ENCODE assay signal across 17 cellular contexts in genomic region chr9:14903040-14903439, GRCh38. TPM values are rescaled to one million over a fixed set of nuclear protein-coding genes. Genes with fewer than 3 reads are reported as not detected.
"Had no signal": no experiment of that assay in that cellular context is flagged by ENCODE, and none has a peak within 500 bp of the region (broad histone marks: within the 10 kb centered on the region; RNA-seq: fewer than 3 reads in every experiment).

No MANE protein-coding gene starts in this region.

- ATAC-seq: activated CD4-positive, CD25-positive, alpha-beta regulatory T cell treated with anti-CD3 and anti-CD28 coated beads, Interleukin-2, amount 50 U/mL, for 24 hours; activated CD8-positive, alpha-beta memory T cell treated with anti-CD3 and anti-CD28 coated beads, Interleukin-2, amount 10 ng/mL, durations not matched to agents 7 days and 5 days; gastroesophageal sphincter; left cardiac atrium; pancreas; psoas muscle; stimulated activated naive CD8-positive, alpha-beta T cell treated with anti-CD3 and anti-CD28 coated beads, Interleukin-15, Interleukin-2, amounts not matched to agents 100 U/mL and 50 U/mL, for 24 hours had no signal

- DNase-seq: activated CD4-positive, alpha-beta memory T cell treated with anti-CD3 and anti-CD28 coated beads, Interleukin-2, amount 10 ng/mL, durations not matched to agents 7 days and 5 days; activated CD4-positive, alpha-beta T cell treated with anti-CD3 and anti-CD28 coated beads, Interleukin-2, amount 10 ng/mL, durations not matched to agents 24 days and 14 days; activated CD8-positive, alpha-beta memory T cell treated with anti-CD3 and anti-CD28 coated beads, Interleukin-2, amount 10 ng/mL, durations not matched to agents 7 days and 5 days; activated effector memory CD4-positive, alpha-beta T cell treated with anti-CD3 and anti-CD28 coated beads, Interleukin-2, amount 50 U/mL, for 16 hours; activated naive CD4-positive, alpha-beta T cell treated with anti-CD3 and anti-CD28 coated beads, Interleukin-2, amount 10 ng/mL, durations not matched to agents 7 days and 5 days; activated T-cell treated with anti-CD3 and anti-CD28 coated beads for 4 hours; amygdala; head of caudate nucleus; left cardiac atrium; nephron progenitor cell; pancreas; psoas muscle; stimulated activated CD4-positive, alpha-beta T cell treated with anti-CD3 and anti-CD28 coated beads, Interleukin-4, amount 100 ng/mL, for 24 hours; stimulated activated naive CD8-positive, alpha-beta T cell treated with anti-CD3 and anti-CD28 coated beads, Interleukin-15, Interleukin-2, amounts not matched to agents 100 U/mL and 50 U/mL, for 24 hours had no signal

RNA-seq across cellular contexts. Expression of gene FREM1, which starts 7.2 kb away (rescaled TPM):
- total RNA-seq: activated CD4-positive, alpha-beta memory T cell treated with anti-CD3 and anti-CD28 coated beads, Interleukin-2, amount 10 ng/mL, durations not matched to agents 7 days and 5 days; activated CD4-positive, alpha-beta T cell treated with anti-CD3 and anti-CD28 coated beads, Interleukin-2, amount 10 ng/mL, durations not matched to agents 24 days and 14 days; activated CD8-positive, alpha-beta memory T cell treated with anti-CD3 and anti-CD28 coated beads, Interleukin-2, amount 10 ng/mL, durations not matched to agents 7 days and 5 days; bronchial epithelial cell had no signal
